27 cellular contexts compared by ENCODE assay signal in the genomic region with DNA sequence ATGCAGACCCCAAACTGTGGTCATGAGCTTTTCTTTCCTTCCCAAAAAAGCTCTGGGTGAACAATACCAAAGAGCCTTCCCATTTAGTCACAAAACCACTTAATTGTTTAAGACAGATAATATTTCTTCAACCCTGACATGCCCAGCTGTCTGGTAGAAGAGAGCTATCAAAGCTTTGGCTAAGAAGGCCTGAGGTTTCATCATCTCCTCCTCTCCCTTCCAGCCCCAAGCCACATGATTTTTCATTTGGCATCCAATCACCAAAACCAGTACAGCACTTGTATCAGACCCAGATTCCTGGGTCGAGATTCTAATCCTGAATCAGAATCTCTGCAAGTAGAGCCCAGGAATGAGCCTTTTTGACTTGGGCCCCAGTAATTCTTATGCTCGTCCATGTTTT.
DNase-seq lines count a peak whose midpoint lies in the region; TF ChIP-seq lines count a peak whose summit lies in the region.
"Had no signal": no experiment of that assay in that cellular context is flagged by ENCODE, and none has a peak within 500 bp of the region (broad histone marks: within the 10 kb centered on the region; RNA-seq: fewer than 3 reads in every experiment).

No MANE protein-coding gene starts in this region.

- CTCF ChIA-PET in Caco-2 (lab: Charles Lee): no interaction called here

- no peaks in the 10 kb centered on the region for H3K36me3 ChIP-seq in vagina
- no peaks in the 10 kb centered on the region for H3K36me3 ChIP-seq in Caco-2 (ENCODE audit: control insufficient read depth, insufficient read depth, low read length)

- no peaks in the 10 kb centered on the region for H3K36me3 Mint-ChIP-seq in Caco-2 (ENCODE audit: insufficient read depth, unreplicated experiment)

- POLR2A ChIA-PET in Caco-2 (lab: Charles Lee): no interaction called here

- peaks cover 19% of the 10 kb centered on the region for H3K27me3 Mint-ChIP-seq in Caco-2 (ENCODE audit: insufficient read depth, unreplicated experiment)

- H3K9me3 Mint-ChIP-seq in Caco-2 (ENCODE audit: unreplicated experiment): peaks cover 11% of the 10 kb centered on the region

- peak overlapping the region; percentile 70 for H3K27ac ChIP-seq in vagina
- H3K27ac ChIP-seq: body of pancreas had no signal

- H3K4me1 Mint-ChIP-seq in Caco-2 (ENCODE audit: low read depth, unreplicated experiment): no peaks in the 10 kb centered on the region
- H3K4me1 Mint-ChIP-seq: memory B cell, natural killer cell had no signal

- H3K4me3 Mint-ChIP-seq in Caco-2 (ENCODE audit: unreplicated experiment): no peak overlapping the region
- H3K4me3 Mint-ChIP-seq: activated naive CD4-positive, alpha-beta T cell treated with anti-CD3 and anti-CD28 coated beads for 36 hours; CD14-positive monocyte; memory B cell; natural killer cell had no signal

- no peaks in the 10 kb centered on the region for H3K27me3 ChIP-seq in vagina
- H3K27me3 ChIP-seq in Caco-2 (replicated peaks; ENCODE audit: control insufficient read depth, insufficient read depth, low read length): no peaks in the 10 kb centered on the region; the same call in 1 of the 2 replicates
- H3K27me3 ChIP-seq: body of pancreas had no signal

- TF ChIP-seq CTCF in choroid plexus epithelial cell (conservative IDR thresholded peaks at IDR 0.05; ENCODE audit: low read depth, low read length) (no peak), vagina (IDR thresholded peaks at IDR 0.05) (no peak), Caco-2 (IDR thresholded peaks at IDR 0.05; ENCODE audit: insufficient read depth in 1 of 2, low read depth in 1 of 2, low read length in 1 of 2, severe bottlenecking in 1 of 2, unreplicated experiment in 1 of 2) (no peak)

- DNase-seq in NCI-H2171 treated with DMSO at 0.1 percent for 48 hours (lab: John Stamatoyannopoulos, UW) (peak; percentile 7), NCI-H2171 (lab: John Stamatoyannopoulos, UW) (no peak), choroid plexus epithelial cell (ENCODE audit: low read depth) (peak; percentile 44), iris pigment epithelial cell (ENCODE audit: low read depth) (peak; percentile 47), vagina (ENCODE audit: extremely low spot score in 2 of 2) (no peak), cerebellar nuclear complex (lab: John Stamatoyannopoulos, UW) (no peak), H4 (ENCODE audit: low spot score) (no peak), Caco-2 (no peak)
- DNase-seq: 8988T; activated CD4-positive, alpha-beta T cell treated with anti-CD3 and anti-CD28 coated beads, Interleukin-2, amount 50 U/mL, for 4 hours; activated naive CD4-positive, alpha-beta T cell treated with anti-CD3 and anti-CD28 coated beads for 36 hours; activated T-cell treated with anti-CD3 and anti-CD28 coated beads, Interleukin-2, amount 50 U/mL, for 1 hour; body of pancreas; dermis blood vessel endothelial cell; DMS 273 treated with DMSO at 0.1 percent for 48 hours; head of caudate nucleus; MM.1S; natural killer cell; NCI-H1694 treated with DMSO at 0.1 percent for 48 hours; NCI-H510A; posterior cingulate gyrus; SHP77 treated with DMSO at 0.1 percent for 48 hours; stimulated activated CD4-positive, alpha-beta T cell treated with anti-CD3 and anti-CD28 coated beads, Interleukin-2, amount 100 ng/mL, for 48 hours; T-helper 1 cell had no signal

- no peak for TF ChIP-seq POLR2A in vagina (IDR thresholded peaks at IDR 0.05)

- intact Hi-C loops in vagina (cut with DNase I) (no loop called here), Caco-2 (cut with micrococcal nuclease; ENCODE audit: unreplicated experiment) (no loop called here)

- no TSS peak for BruUV-seq in Caco-2 (replicated peaks; lab: Mats Ljungman, UMichigan)

- H3K4me1 ChIP-seq in vagina: peaks cover 19% of the 10 kb centered on the region
- no peaks in the 10 kb centered on the region for H3K4me1 ChIP-seq in Caco-2
- H3K4me1 ChIP-seq: body of pancreas had no signal

- H3K9me3 ChIP-seq in vagina (peaks cover 6% of the 10 kb centered on the region), Caco-2 (no peaks in the 10 kb centered on the region)

- no peak overlapping the region for H3K27ac Mint-ChIP-seq in Caco-2 (ENCODE audit: unreplicated experiment)
- H3K27ac Mint-ChIP-seq: activated naive CD4-positive, alpha-beta T cell treated with anti-CD3 and anti-CD28 coated beads for 36 hours; memory B cell; natural killer cell had no signal

- no peak overlapping the region for H3K4me3 ChIP-seq in choroid plexus epithelial cell (ENCODE audit: low read depth, low read length)
- no peak overlapping the region for H3K4me3 ChIP-seq in vagina
- no peak overlapping the region for H3K4me3 ChIP-seq in Caco-2 (ENCODE audit: low read depth, low read length)
- H3K4me3 ChIP-seq: body of pancreas, skin epidermis had no signal

Comparison
In these comparisons a context has a peak if more than half of its experiments do, and no peak if none do; other contexts are left out.
1. DNase-seq: peak in NCI-H2171 treated with DMSO at 0.1 percent for 48 hours (single experiment), choroid plexus epithelial cell (single experiment) and iris pigment epithelial cell (single experiment); none in NCI-H2171 (single experiment), vagina (0 of 2), cerebellar nuclear complex (0 of 2), H4 (single experiment) and Caco-2 (0 of 2).